Comparison of ENCODE assay signal across 32 cellular contexts in genomic region chr1:32159189-32159588, GRCh38. TPM values are rescaled to one million over a fixed set of nuclear protein-coding genes. Genes with fewer than 3 reads are reported as not detected.
A peak's percentile ranks its signal among the peaks of the same experiment; 100 is the strongest.
DNase-seq lines count a peak whose midpoint lies in the region; ATAC-seq, FAIRE-seq and TF ChIP-seq lines count a peak whose summit lies in the region.
"Had no signal": no experiment of that assay in that cellular context is flagged by ENCODE, and none has a peak within 500 bp of the region (broad histone marks: within the 10 kb centered on the region; RNA-seq: fewer than 3 reads in every experiment).

No MANE protein-coding gene starts in this region.

- H3K27me3 Mint-ChIP-seq in activated CD4-positive, alpha-beta T cell treated with anti-CD3 and anti-CD28 coated beads for 36 hours = no peaks in the 10 kb centered on the region
- H3K27me3 Mint-ChIP-seq in activated CD4-positive, alpha-beta memory T cell treated with anti-CD3 and anti-CD28 coated beads, Interleukin-2, amount 10 ng/mL, durations not matched to agents 7 days and 5 days = no peaks in the 10 kb centered on the region
- H3K27me3 Mint-ChIP-seq in endodermal cell (ENCODE audit: insufficient read depth) = no peaks in the 10 kb centered on the region
- H3K27me3 Mint-ChIP-seq: brain; CD4-positive, alpha-beta memory T cell had no signal

- H2BK120ac ChIP-seq in neuronal stem cell (ENCODE audit: low read depth, low read length) = no peak overlapping the region

- FAIRE-seq in GM19239 (lab: Jason Lieb, UNC) = peak; percentile 83

- H3K4me1 Mint-ChIP-seq in activated CD4-positive, alpha-beta T cell treated with anti-CD3 and anti-CD28 coated beads for 36 hours = peaks cover 7% of the 10 kb centered on the region
- peaks cover 5% of the 10 kb centered on the region for H3K4me1 Mint-ChIP-seq in activated CD4-positive, alpha-beta memory T cell treated with anti-CD3 and anti-CD28 coated beads, Interleukin-2, amount 10 ng/mL, durations not matched to agents 7 days and 5 days
- no peaks in the 10 kb centered on the region for H3K4me1 Mint-ChIP-seq in stimulated activated effector memory CD8-positive, alpha-beta T cell treated with anti-CD3 and anti-CD28 coated beads, Interleukin-12 subunit alpha, Interleukin-12 subunit beta, amount 100 ng/mL, for 72 hours
- H3K4me1 Mint-ChIP-seq in endodermal cell = peaks cover 1% of the 10 kb centered on the region
- H3K4me1 Mint-ChIP-seq: brain, neural crest cell had no signal

- no peak overlapping the region for H3K4me3 Mint-ChIP-seq in activated CD4-positive, alpha-beta T cell treated with anti-CD3 and anti-CD28 coated beads for 36 hours
- H3K4me3 Mint-ChIP-seq in activated CD4-positive, alpha-beta memory T cell treated with anti-CD3 and anti-CD28 coated beads, Interleukin-2, amount 10 ng/mL, durations not matched to agents 7 days and 5 days = no peak overlapping the region
- no peak overlapping the region for H3K4me3 Mint-ChIP-seq in stimulated activated effector memory CD8-positive, alpha-beta T cell treated with anti-CD3 and anti-CD28 coated beads, Interleukin-12 subunit alpha, Interleukin-12 subunit beta, amount 100 ng/mL, for 72 hours
- no peak overlapping the region for H3K4me3 Mint-ChIP-seq in endodermal cell
- H3K4me3 Mint-ChIP-seq: brain, immature natural killer cell, neural crest cell had no signal

- no peak overlapping the region for H2BK12ac ChIP-seq in neuronal stem cell (ENCODE audit: low read length)

- no CpG with 5 or more reads among the region's 3 CpGs for WGBS in neuronal stem cell (ENCODE audit: extremely low coverage in 2 of 2, insufficient read length in 2 of 2, insufficient replicate concordance in 1 of 2), 2 donors
- 90 to 92% methylated on average over 1 to 3 of the region's 3 CpGs for whole genome bisulfite sequencing in endodermal cell (ENCODE audit: insufficient coverage in 1 of 2, insufficient read length in 1 of 2), 2 experiments

- DNase-seq in activated CD4-positive, alpha-beta T cell treated with anti-CD3 and anti-CD28 coated beads for 36 hours = no peak
- DNase-seq in activated CD4-positive, alpha-beta T cell treated with anti-CD3 and anti-CD28 coated beads, Interleukin-2, amount 50 U/mL, for 48 hours = no peak
- DNase-seq in GM19239 (ENCODE audit: insufficient read length, low spot score) (peak; percentile 25), SIG-M5 treated with dmso at 0.1 percent for 504 hours (lab: John Stamatoyannopoulos, UW; ENCODE audit: unreplicated experiment) (no peak), neuronal stem cell (ENCODE audit: low spot score) (no peak), endodermal cell (no peak)
- DNase-seq in activated CD4-positive, alpha-beta memory T cell treated with anti-CD3 and anti-CD28 coated beads, Interleukin-2, amount 10 ng/mL, durations not matched to agents 7 days and 5 days = no peak
- DNase-seq in stimulated activated effector memory CD8-positive, alpha-beta T cell treated with anti-CD3 and anti-CD28 coated beads, Interleukin-12 subunit alpha, Interleukin-12 subunit beta, amount 100 ng/mL, for 72 hours (ENCODE audit: low spot score in 2 of 2) = no peak
- DNase-seq: 8988T; activated CD4-positive, alpha-beta T cell treated with anti-CD3 and anti-CD28 coated beads for 4 hours; activated CD8-positive, alpha-beta memory T cell treated with anti-CD3 and anti-CD28 coated beads, Interleukin-2, amount 50 U/mL, for 48 hours; activated gamma-delta T cell treated with Interleukin-2 at 50 U/mL for 16 hours; adrenal gland; CD4-positive, alpha-beta memory T cell; hypothalamus; immature natural killer cell; left colon; mesenchymal stem cell; NCI-H1694; NCI-H2171; NCI-H510A treated with DMSO at 0.1 percent for 48 hours; PC-3; stimulated activated CD4-positive, alpha-beta T cell treated with anti-CD3 and anti-CD28 coated beads, Interleukin-4, amount 100 ng/mL, for 4 hours; stimulated activated naive CD4-positive, alpha-beta T cell treated with Interleukin-2 at 50 U/mL for 16 hours had no signal

- H3K9me3 ChIP-seq in neuronal stem cell (replicated peaks in 1 of 2; ENCODE audit: control insufficient read depth in 2 of 2, insufficient read depth in 1 of 2, low read depth in 1 of 2, low read length in 2 of 2) (no peaks in the 10 kb centered on the region), endodermal cell (ENCODE audit: control insufficient read depth, low read length) (no peaks in the 10 kb centered on the region)
- H3K9me3 ChIP-seq: adrenal gland, HAP-1 had no signal

- no peak overlapping the region for H3K14ac ChIP-seq in neuronal stem cell (ENCODE audit: low read length)

- H2AFZ ChIP-seq in neuronal stem cell (ENCODE audit: low read length) = no peak overlapping the region
- H2AFZ ChIP-seq: parathyroid adenoma had no signal

- H2AK5ac ChIP-seq in neuronal stem cell (ENCODE audit: low read depth, low read length) = no peak overlapping the region

- peaks cover 57% of the 10 kb centered on the region for H3K36me3 Mint-ChIP-seq in activated CD4-positive, alpha-beta T cell treated with anti-CD3 and anti-CD28 coated beads for 36 hours (ENCODE audit: low read depth)
- H3K36me3 Mint-ChIP-seq in activated CD4-positive, alpha-beta memory T cell treated with anti-CD3 and anti-CD28 coated beads, Interleukin-2, amount 10 ng/mL, durations not matched to agents 7 days and 5 days (ENCODE audit: low read depth) = peaks cover 66% of the 10 kb centered on the region
- H3K36me3 Mint-ChIP-seq in stimulated activated effector memory CD8-positive, alpha-beta T cell treated with anti-CD3 and anti-CD28 coated beads, Interleukin-12 subunit alpha, Interleukin-12 subunit beta, amount 100 ng/mL, for 72 hours = peaks cover 96% of the 10 kb centered on the region
- H3K36me3 Mint-ChIP-seq in endodermal cell (ENCODE audit: low read depth) = peaks cover 77% of the 10 kb centered on the region

- H3K18ac ChIP-seq in neuronal stem cell (ENCODE audit: low read length) = no peak overlapping the region

- H2BK15ac ChIP-seq in neuronal stem cell (ENCODE audit: low read length) = no peak overlapping the region

- no peaks in the 10 kb centered on the region for H3K79me1 ChIP-seq in neuronal stem cell (ENCODE audit: low read depth, low read length)

- no peak overlapping the region for H4K91ac ChIP-seq in neuronal stem cell (ENCODE audit: low read depth, low read length, poor library complexity)

- CTCF ChIA-PET in activated CD4-positive, alpha-beta T cell treated with anti-CD3 and anti-CD28 coated beads for 36 hours (lab: Charles Lee) = no interaction called here
- CTCF ChIA-PET in activated CD4-positive, alpha-beta memory T cell treated with anti-CD3 and anti-CD28 coated beads, Interleukin-2, amount 10 ng/mL, durations not matched to agents 7 days and 5 days (lab: Charles Lee) = no interaction called here

- H3K4me2 ChIP-seq in neuronal stem cell (ENCODE audit: insufficient read depth, low read length, poor library complexity, severe bottlenecking) = no peak overlapping the region

- H3K4me1 ChIP-seq in neuronal stem cell (ENCODE audit: control insufficient read depth in 2 of 2, insufficient read depth in 1 of 2, low read depth in 1 of 2, low read length in 2 of 2) (no peaks in the 10 kb centered on the region), endodermal cell (ENCODE audit: control insufficient read depth, insufficient read depth, low read length) (peaks cover under 1% of the 10 kb centered on the region)
- H3K4me1 ChIP-seq: adrenal gland, HAP-1, parathyroid adenoma had no signal

- intact Hi-C loops in activated CD4-positive, alpha-beta T cell treated with anti-CD3 and anti-CD28 coated beads for 36 hours (cut with DNase I, micrococcal nuclease) = no loop called here

- H3K27ac ChIP-seq in neuronal stem cell (replicated peaks; ENCODE audit: low read length) (no peak overlapping the region), endodermal cell (ENCODE audit: low read depth, low read length) (no peak overlapping the region)
- H3K27ac ChIP-seq: adrenal gland, HL-60, parathyroid adenoma had no signal

- POLR2A ChIA-PET in activated CD4-positive, alpha-beta T cell treated with anti-CD3 and anti-CD28 coated beads for 36 hours (lab: Charles Lee) = interaction anchor here (0.6 kb wide), 1 partner anchor 89 kb away, joined by 4 read pairs; no protein-coding TSS in a partner anchor
- POLR2A ChIA-PET in activated CD4-positive, alpha-beta memory T cell treated with anti-CD3 and anti-CD28 coated beads, Interleukin-2, amount 10 ng/mL, durations not matched to agents 7 days and 5 days (lab: Charles Lee) = interaction anchor here (1.2 to 1.3 kb wide), 2 partner anchors 20 to 50 kb away, joined by 3 read pairs; partner anchors contain the start of gene TXLNA

- no peaks in the 10 kb centered on the region for H3K9me3 Mint-ChIP-seq in activated CD4-positive, alpha-beta T cell treated with anti-CD3 and anti-CD28 coated beads for 36 hours (ENCODE audit: low read depth)
- H3K9me3 Mint-ChIP-seq in activated CD4-positive, alpha-beta memory T cell treated with anti-CD3 and anti-CD28 coated beads, Interleukin-2, amount 10 ng/mL, durations not matched to agents 7 days and 5 days = no peaks in the 10 kb centered on the region
- H3K9me3 Mint-ChIP-seq in stimulated activated effector memory CD8-positive, alpha-beta T cell treated with anti-CD3 and anti-CD28 coated beads, Interleukin-12 subunit alpha, Interleukin-12 subunit beta, amount 100 ng/mL, for 72 hours = no peaks in the 10 kb centered on the region
- no peaks in the 10 kb centered on the region for H3K9me3 Mint-ChIP-seq in endodermal cell
- H3K9me3 Mint-ChIP-seq: brain; CD4-positive, alpha-beta memory T cell; immature natural killer cell; neural crest cell had no signal

- H3K4ac ChIP-seq in neuronal stem cell (ENCODE audit: low read length) = no peak overlapping the region

- H3K27me3 ChIP-seq in neuronal stem cell (ENCODE audit: control insufficient read depth in 3 of 3, insufficient read depth in 3 of 3, low read depth in 1 of 3, low read length in 3 of 3) (no peaks in the 10 kb centered on the region), endodermal cell (ENCODE audit: control insufficient read depth, insufficient read depth, low read length, poor library complexity, severe bottlenecking) (no peaks in the 10 kb centered on the region)
- H3K27me3 ChIP-seq: adrenal gland had no signal

- H3K36me3 ChIP-seq in neuronal stem cell (replicated peaks in 1 of 2; ENCODE audit: control insufficient read depth in 2 of 2, insufficient read depth in 2 of 2, low read length in 2 of 2) = peaks cover 35 to 95% of the 10 kb centered on the region in 2 donors
- peaks cover 81% of the 10 kb centered on the region for H3K36me3 ChIP-seq in endodermal cell (ENCODE audit: control insufficient read depth, insufficient read depth, low read length)

- no peak overlapping the region for H4K8ac ChIP-seq in neuronal stem cell (ENCODE audit: low read depth, low read length)

- H3K4me3 ChIP-seq in neuronal stem cell (ENCODE audit: low read length in 2 of 2) (no peak overlapping the region), endodermal cell (ENCODE audit: low read length) (no peak overlapping the region)
- H3K4me3 ChIP-seq: adrenal gland, HAP-1 had no signal

- no peak overlapping the region for H3K23ac ChIP-seq in neuronal stem cell (ENCODE audit: low read depth, low read length, poor library complexity)

- ATAC-seq in activated CD4-positive, alpha-beta T cell treated with anti-CD3 and anti-CD28 coated beads for 36 hours = peak; percentile 81
- ATAC-seq in stimulated activated effector memory CD8-positive, alpha-beta T cell treated with anti-CD3 and anti-CD28 coated beads, Interleukin-12 subunit alpha, Interleukin-12 subunit beta, amount 100 ng/mL, for 72 hours = no peak
- ATAC-seq: left colon, PC-3, sciatic nerve had no signal

- no peak overlapping the region for H3K9ac ChIP-seq in neuronal stem cell (ENCODE audit: low read depth, low read length, poor library complexity)
- no peak overlapping the region for H3K9ac ChIP-seq in endodermal cell (ENCODE audit: extremely low read depth, low read length, poor library complexity, severe bottlenecking)
- H3K9ac ChIP-seq: parathyroid adenoma had no signal

- no peak overlapping the region for H3K27ac Mint-ChIP-seq in activated CD4-positive, alpha-beta T cell treated with anti-CD3 and anti-CD28 coated beads for 36 hours
- peak overlapping the region; percentile 35 for H3K27ac Mint-ChIP-seq in activated CD4-positive, alpha-beta memory T cell treated with anti-CD3 and anti-CD28 coated beads, Interleukin-2, amount 10 ng/mL, durations not matched to agents 7 days and 5 days
- peak overlapping the region; percentile 2 for H3K27ac Mint-ChIP-seq in stimulated activated effector memory CD8-positive, alpha-beta T cell treated with anti-CD3 and anti-CD28 coated beads, Interleukin-12 subunit alpha, Interleukin-12 subunit beta, amount 100 ng/mL, for 72 hours
- H3K27ac Mint-ChIP-seq in endodermal cell = no peak overlapping the region
- H3K27ac Mint-ChIP-seq: immature natural killer cell had no signal

- no peak for TF ChIP-seq CTCF in endodermal cell (conservative IDR thresholded peaks at IDR 0.05)

- no peak overlapping the region for H2BK5ac ChIP-seq in neuronal stem cell (ENCODE audit: low read length)

RNA-seq across cellular contexts. Expression of gene TXLNA, which starts 20.3 kb away (rescaled TPM):
- 10 to 100 TPM; 79.5 to 79.7 TPM for total RNA-seq in activated CD4-positive, alpha-beta T cell treated with anti-CD3 and anti-CD28 coated beads for 36 hours
- total RNA-seq in activated CD4-positive, alpha-beta memory T cell treated with anti-CD3 and anti-CD28 coated beads, Interleukin-2, amount 10 ng/mL, durations not matched to agents 7 days and 5 days = 10 to 100 TPM; 79.8 to 81.2 TPM
- 20.5 TPM for polyA plus RNA-seq in neuronal stem cell (2013, experiment 1 of 2)
- polyA plus RNA-seq in neuronal stem cell (2013, experiment 2 of 2) = 20.6 TPM
- total RNA-seq in endodermal cell = 10 to 100 TPM; 38.3 to 39.4 TPM
- 39.7 TPM for polyA plus RNA-seq in endodermal cell (2013, experiment 1 of 2)
- polyA plus RNA-seq in endodermal cell (2013, experiment 2 of 2) = 37.8 TPM

RNA-seq across cellular contexts. Expression of gene CCDC28B, which starts 41.2 kb away (rescaled TPM):
- 10 to 100 TPM; 13.0 to 19.3 TPM for total RNA-seq in activated CD4-positive, alpha-beta T cell treated with anti-CD3 and anti-CD28 coated beads for 36 hours
- total RNA-seq in activated CD4-positive, alpha-beta memory T cell treated with anti-CD3 and anti-CD28 coated beads, Interleukin-2, amount 10 ng/mL, durations not matched to agents 7 days and 5 days = 10 to 100 TPM; 20.2 to 23.5 TPM
- polyA plus RNA-seq in neuronal stem cell (2013, experiment 1 of 2) = 23.0 TPM
- polyA plus RNA-seq in neuronal stem cell (2013, experiment 2 of 2) = 22.7 TPM
- total RNA-seq in endodermal cell = 10 to 100 TPM in 1 of 2 donors, 1 to 10 TPM in 1; 9.2 to 11.1 TPM
- 26.3 TPM for polyA plus RNA-seq in endodermal cell (2013, experiment 1 of 2)
- polyA plus RNA-seq in endodermal cell (2013, experiment 2 of 2) = 22.7 TPM

RNA-seq across cellular contexts. Expression of gene IQCC, which starts 46.3 kb away (rescaled TPM):
- 1 to 10 TPM; 4.4 to 5.0 TPM for total RNA-seq in activated CD4-positive, alpha-beta T cell treated with anti-CD3 and anti-CD28 coated beads for 36 hours
- 1 to 10 TPM; 3.7 to 3.8 TPM for total RNA-seq in activated CD4-positive, alpha-beta memory T cell treated with anti-CD3 and anti-CD28 coated beads, Interleukin-2, amount 10 ng/mL, durations not matched to agents 7 days and 5 days
- 4.2 TPM for polyA plus RNA-seq in neuronal stem cell (2013, experiment 1 of 2)
- polyA plus RNA-seq in neuronal stem cell (2013, experiment 2 of 2) = 3.8 TPM
- total RNA-seq in endodermal cell = 1 to 10 TPM; 4.7 to 6.3 TPM
- polyA plus RNA-seq in endodermal cell (2013, experiment 1 of 2) = 6.5 TPM
- 6.7 TPM for polyA plus RNA-seq in endodermal cell (2013, experiment 2 of 2)

RNA-seq across cellular contexts. Expression of gene DCDC2B, which starts 49.7 kb away (rescaled TPM):
- total RNA-seq in activated CD4-positive, alpha-beta T cell treated with anti-CD3 and anti-CD28 coated beads for 36 hours = not detected
- total RNA-seq in activated CD4-positive, alpha-beta memory T cell treated with anti-CD3 and anti-CD28 coated beads, Interleukin-2, amount 10 ng/mL, durations not matched to agents 7 days and 5 days = under 1 TPM in 1 of 2 experiments, not detected in 1; 0.13 TPM
- 0.03 TPM for polyA plus RNA-seq in neuronal stem cell (2013, experiment 1 of 2)
- not detected for polyA plus RNA-seq in neuronal stem cell (2013, experiment 2 of 2)
- total RNA-seq in endodermal cell = not detected
- polyA plus RNA-seq in endodermal cell (2013, experiment 1 of 2) = not detected
- polyA plus RNA-seq in endodermal cell (2013, experiment 2 of 2) = not detected
- total RNA-seq: adrenal gland; CD4-positive, alpha-beta memory T cell; cerebellum; left colon; neural crest cell; PC-3; sciatic nerve; T-helper 2 cell treated with Interferon-gamma antibody and Interleukin-4, amounts not matched to agents 100 ng/mL and 5 ng/mL, for 36 hours had no signal
- polyA plus RNA-seq: adrenal gland; CD4-positive, alpha-beta memory T cell; immature natural killer cell had no signal

RNA-seq across cellular contexts. Expression of gene KPNA6, which starts 51.3 kb away (rescaled TPM):
- 10 to 100 TPM; 70.0 to 78.3 TPM for total RNA-seq in activated CD4-positive, alpha-beta T cell treated with anti-CD3 and anti-CD28 coated beads for 36 hours
- total RNA-seq in activated CD4-positive, alpha-beta memory T cell treated with anti-CD3 and anti-CD28 coated beads, Interleukin-2, amount 10 ng/mL, durations not matched to agents 7 days and 5 days = 10 to 100 TPM; 64.3 to 65.1 TPM
- 24.0 TPM for polyA plus RNA-seq in neuronal stem cell (2013, experiment 1 of 2)
- 24.9 TPM for polyA plus RNA-seq in neuronal stem cell (2013, experiment 2 of 2)
- 100 to 1,000 TPM in 1 of 2 donors, 10 to 100 TPM in 1; 95.4 to 119 TPM for total RNA-seq in endodermal cell
- 31.9 TPM for polyA plus RNA-seq in endodermal cell (2013, experiment 1 of 2)
- polyA plus RNA-seq in endodermal cell (2013, experiment 2 of 2) = 33.0 TPM

Comparison
In these comparisons a context has a peak if more than half of its experiments do, and no peak if none do; other contexts are left out.
1. H3K27ac Mint-ChIP-seq: peak in activated CD4-positive, alpha-beta memory T cell treated with anti-CD3 and anti-CD28 coated beads, Interleukin-2, amount 10 ng/mL, durations not matched to agents 7 days and 5 days (single experiment) and stimulated activated effector memory CD8-positive, alpha-beta T cell treated with anti-CD3 and anti-CD28 coated beads, Interleukin-12 subunit alpha, Interleukin-12 subunit beta, amount 100 ng/mL, for 72 hours (single experiment); none in activated CD4-positive, alpha-beta T cell treated with anti-CD3 and anti-CD28 coated beads for 36 hours (single experiment) and endodermal cell (single experiment).